Comparison of ENCODE assay signal across 8 cellular contexts in genomic region chr19:43983544-43983911, GRCh38. TPM values are rescaled to one million over a fixed set of nuclear protein-coding genes. Genes with fewer than 3 reads are reported as not detected.
DNase-seq lines count a peak whose midpoint lies in the region; ATAC-seq, FAIRE-seq and TF ChIP-seq lines count a peak whose summit lies in the region.

No MANE protein-coding gene starts in this region.

- 93% methylated on average over 2 of the region's 2 CpGs for WGBS in GM12878 (ENCODE audit: insufficient coverage, insufficient replicate concordance, low lambda C conversion rate, missing lambda C conversion rate)

- H3K36me3 ChIP-seq in CD8-positive, alpha-beta T cell (ENCODE audit: insufficient read depth, low read length) = no peaks in the 10 kb centered on the region
- H3K36me3 ChIP-seq in GM12878 (ENCODE audit: control insufficient read depth in 2 of 2, insufficient read depth in 2 of 2, low read length in 1 of 2) = no peaks in the 10 kb centered on the region

- no peak for TF ChIP-seq EP300 in GM12878 (IDR thresholded peaks at IDR 0.05; ENCODE audit: borderline replicate concordance in 1 of 2, control insufficient read depth in 1 of 2, low read depth in 2 of 2, low read length in 2 of 2)

- peak overlapping the region; percentile 21 for H3K27ac Mint-ChIP-seq in CD8-positive, alpha-beta T cell
- no peak overlapping the region for H3K27ac Mint-ChIP-seq in nephron progenitor cell

- no peak for ATAC-seq in CD8-positive, alpha-beta T cell
- peak; percentile 9 for ATAC-seq in HG02798 (IDR thresholded peaks at IDR 0.05; ENCODE audit: poor library complexity, unreplicated experiment)
- ATAC-seq in GM12878 = peak; percentile 46
- no peak for ATAC-seq in HG03139 (IDR thresholded peaks at IDR 0.05; ENCODE audit: unreplicated experiment)

- no TSS peak for BruUV-seq in GM12878 (replicated peaks; lab: Mats Ljungman, UMichigan)

- POLR2A ChIA-PET in CD8-positive, alpha-beta T cell (lab: Charles Lee) = no interaction called here
- POLR2A ChIA-PET in GM12878 (lab: Charles Lee) = interaction anchor here (1.2 to 1.3 kb wide), 2 partner anchors 18 to 20 kb away, joined by 3 to 6 read pairs; no protein-coding TSS in a partner anchor

- RAD21 ChIA-PET in GM12878 (lab: Charles Lee; ENCODE audit: unreplicated experiment) = interaction anchor here (1.6 kb wide), 1 partner anchor 33 kb away, joined by 4 read pairs; the partner anchor contains the start of gene ZNF221

- TF ChIP-seq CTCF in CD8-positive, alpha-beta T cell (IDR thresholded peaks at IDR 0.05) = no peak
- no peak for TF ChIP-seq CTCF in GM12878 (IDR thresholded peaks at IDR 0.05 in 2 of 3, conservative IDR thresholded peaks at IDR 0.05 in 1 of 3; ENCODE audit: control insufficient read depth in 2 of 3, extremely low read depth in 1 of 3, insufficient read depth in 1 of 3, low read depth in 3 of 3, low read length in 3 of 3)
- TF ChIP-seq CTCF in nephron progenitor cell (IDR thresholded peaks at IDR 0.05) = no peak

- H3K27ac ChIP-seq in CD8-positive, alpha-beta T cell (ENCODE audit: low read depth, low read length) = no peak overlapping the region
- peak overlapping the region; percentile 71 for H3K27ac ChIP-seq in GM12878 (ENCODE audit: control insufficient read depth, insufficient read depth)

- TF ChIP-seq POLR2A in GM12878 (IDR thresholded peaks at IDR 0.05; ENCODE audit: low read depth, low read length) = no peak

- peaks cover 7% of the 10 kb centered on the region for H3K79me2 ChIP-seq in GM12878 (ENCODE audit: control insufficient read depth, insufficient read depth, low read length)

- H3K9me3 ChIP-seq in CD8-positive, alpha-beta T cell (ENCODE audit: low read length) = no peaks in the 10 kb centered on the region
- H3K9me3 ChIP-seq in GM12878 (replicated peaks; ENCODE audit: control insufficient read depth, insufficient read depth, low read length) = peaks cover 2% of the 10 kb centered on the region; the same call in 2 of the 3 replicates

- peaks cover 13% of the 10 kb centered on the region for H3K36me3 Mint-ChIP-seq in CD8-positive, alpha-beta T cell
- peaks cover 40% of the 10 kb centered on the region for H3K36me3 Mint-ChIP-seq in nephron progenitor cell (ENCODE audit: low read depth)

- peak overlapping the region; percentile 92 for H3K4me3 ChIP-seq in CD8-positive, alpha-beta T cell (ENCODE audit: low read depth, low read length)
- peak overlapping the region; percentile 90 for H3K4me3 ChIP-seq in GM12878

- peak overlapping the region; percentile 80 for H3K9ac ChIP-seq in GM12878 (ENCODE audit: control insufficient read depth, insufficient read depth, low read length)

- CTCF ChIA-PET in CD8-positive, alpha-beta T cell (lab: Charles Lee) = no interaction called here
- CTCF ChIA-PET in GM12878 (lab: Yijun Ruan, JAX) = interaction anchor here (1.3 kb wide), 1 partner anchor 51 kb away, joined by 5 read pairs; no protein-coding TSS in a partner anchor

- H3K4me1 Mint-ChIP-seq in CD8-positive, alpha-beta T cell (ENCODE audit: low read depth) = peaks cover 15% of the 10 kb centered on the region
- H3K4me1 Mint-ChIP-seq in nephron progenitor cell = peaks cover 4% of the 10 kb centered on the region

- peak overlapping the region; percentile 58 for H3K4me3 Mint-ChIP-seq in CD8-positive, alpha-beta T cell
- peak overlapping the region; percentile 44 for H3K4me3 Mint-ChIP-seq in nephron progenitor cell

- in situ Hi-C loops in GM12878 (cut with MboI) = no loop called here

- peaks cover 8% of the 10 kb centered on the region for H3K9me3 Mint-ChIP-seq in CD8-positive, alpha-beta T cell
- H3K9me3 Mint-ChIP-seq in nephron progenitor cell = peaks cover 66% of the 10 kb centered on the region

- no peaks in the 10 kb centered on the region for H3K4me1 ChIP-seq in CD8-positive, alpha-beta T cell (ENCODE audit: insufficient read depth, low read length)
- H3K4me1 ChIP-seq in GM12878 (ENCODE audit: control insufficient read depth, insufficient read depth, low read length) = no peaks in the 10 kb centered on the region

- SMC1A ChIA-PET in GM12878 (lab: Charles Lee; ENCODE audit: uncharacterized antibody, unreplicated experiment) = interaction anchor here (1.1 to 1.7 kb wide), 2 partner anchors 48 to 83 kb away, joined by 3 to 6 read pairs; partner anchors contain the start of gene ZNF45

- FAIRE-seq in GM12878 (lab: Jason Lieb, UNC) = no peak

- H3K27me3 Mint-ChIP-seq in CD8-positive, alpha-beta T cell (ENCODE audit: low read depth) = no peaks in the 10 kb centered on the region
- no peaks in the 10 kb centered on the region for H3K27me3 Mint-ChIP-seq in nephron progenitor cell (ENCODE audit: low read depth, poor library complexity)

- H4K20me1 ChIP-seq in GM12878 (ENCODE audit: control insufficient read depth, insufficient read depth) = no peaks in the 10 kb centered on the region

- DNase-seq in CD8-positive, alpha-beta T cell = no peak
- DNase-seq in GM12878 (ENCODE audit: low read depth, low spot score) (no peak), nephron progenitor cell (no peak), NCI-H524 treated with DMSO at 0.1 percent for 48 hours (lab: John Stamatoyannopoulos, UW) (no peak), CD1c-positive myeloid dendritic cell (ENCODE audit: extremely low spot score) (no peak), ureter (ENCODE audit: low spot score) (no peak)

- peak overlapping the region; percentile 99 for H2AFZ ChIP-seq in GM12878 (ENCODE audit: control insufficient read depth, low read depth, low read length)

- H3K27me3 ChIP-seq in CD8-positive, alpha-beta T cell (ENCODE audit: insufficient read depth, low read length) = no peaks in the 10 kb centered on the region
- no peaks in the 10 kb centered on the region for H3K27me3 ChIP-seq in GM12878 (replicated peaks in 1 of 2; ENCODE audit: control insufficient read depth in 2 of 2, insufficient read depth in 2 of 2, low read length in 1 of 2)

- intact Hi-C loops in CD8-positive, alpha-beta T cell (cut with DNase I, micrococcal nuclease) = no loop called here
- intact Hi-C loops in GM12878 (cut with micrococcal nuclease; ENCODE audit: unreplicated experiment) = no loop called here

- TF ChIP-seq RAD21 in GM12878 (IDR thresholded peaks at IDR 0.05; ENCODE audit: insufficient read depth, low read depth, low read length) = no peak

- H3K4me2 ChIP-seq in GM12878 (ENCODE audit: control insufficient read depth, insufficient read depth) = peak overlapping the region; percentile 94; the same call in 1 of the 2 replicates

RNA-seq across cellular contexts. Expression of gene ZNF155, which starts 0.5 kb away (rescaled TPM):
- total RNA-seq in CD8-positive, alpha-beta T cell = 1 to 10 TPM; 3.4 to 3.5 TPM
- 35.4 and 44.6 TPM in 2 replicates for total RNA-seq in GM12878 (2013; cell fraction: nucleolus; rRNA removed)
- total RNA-seq in GM12878 (2014; rRNA removed) (5.7 and 7.5 TPM in 2 replicates), GM12878 (2014; rRNA removed; fragmentation: Illumina TruSeq; extraction: Trizol) (8.3 and 9.4 TPM in 2 replicates), GM12878 (2021) (5.8 and 6.2 TPM in 2 replicates), ureter (9.1 TPM)
- polyA plus RNA-seq in GM12878 (2011; ENCODE audit: low read depth) = 4.2 TPM
- polyA plus RNA-seq in GM12878 (2011; rRNA removed) (12.2 and 15.6 TPM in 2 replicates), GM12878 (2014; fragmentation: Illumina TruSeq; extraction: Trizol) (7.3 and 9.7 TPM in 2 replicates), GM12878 (2014; fragmentation: Nextera tagmentation; extraction: Ambion mirVana) (1 to 10 TPM; 2.4 to 3.4 TPM), GM12878 (2014; rRNA removed) (5.0 and 5.6 TPM in 2 replicates), GM12878 (2016; fragmentation: Nextera tagmentation; extraction: Ambion mirVana) (1 to 10 TPM; 2.8 to 3.9 TPM)
- 4.5 and 5.1 TPM in 2 replicates for polyA plus RNA-seq in GM12878 (2011; cell fraction: cytosol; rRNA removed)
- polyA plus RNA-seq in GM12878 (2011; cell fraction: nucleus; rRNA removed) = 9.2 and 11.6 TPM in 2 replicates
- polyA plus RNA-seq in GM12878 (2012) = 5.2 and 5.5 TPM in 2 replicates
- polyA minus RNA-seq in GM12878 (2011; rRNA and poly(A)+ RNA removed) = 11.2 and 13.2 TPM in 2 replicates
- polyA minus RNA-seq in GM12878 (2011; cell fraction: cytosol; rRNA and poly(A)+ RNA removed) = 2.9 and 3.9 TPM in 2 replicates
- 8.1 and 10.1 TPM in 2 replicates for polyA minus RNA-seq in GM12878 (2011; cell fraction: nucleus; rRNA and poly(A)+ RNA removed)

RNA-seq across cellular contexts. Expression of gene ZNF230, which starts 19.2 kb away (rescaled TPM):
- 1 to 10 TPM; 2.4 to 3.8 TPM for total RNA-seq in CD8-positive, alpha-beta T cell
- 24.9 and 29.1 TPM in 2 replicates for total RNA-seq in GM12878 (2013; cell fraction: nucleolus; rRNA removed)
- total RNA-seq in GM12878 (2014; rRNA removed) (2.7 and 4.0 TPM in 2 replicates), GM12878 (2014; rRNA removed; fragmentation: Illumina TruSeq; extraction: Trizol) (3.9 and 4.0 TPM in 2 replicates), GM12878 (2021) (2.3 and 4.1 TPM in 2 replicates), ureter (8.8 TPM)
- 1.5 TPM for polyA plus RNA-seq in GM12878 (2011; ENCODE audit: low read depth)
- polyA plus RNA-seq in GM12878 (2011; rRNA removed) (9.1 and 11.7 TPM in 2 replicates), GM12878 (2014; fragmentation: Illumina TruSeq; extraction: Trizol) (3.4 and 3.6 TPM in 2 replicates), GM12878 (2014; fragmentation: Nextera tagmentation; extraction: Ambion mirVana) (1 to 10 TPM; 1.8 to 2.5 TPM), GM12878 (2014; rRNA removed) (2.6 and 4.0 TPM in 2 replicates), GM12878 (2016; fragmentation: Nextera tagmentation; extraction: Ambion mirVana) (1 to 10 TPM; 3.3 to 3.9 TPM)
- 4.6 and 4.8 TPM in 2 replicates for polyA plus RNA-seq in GM12878 (2011; cell fraction: cytosol; rRNA removed)
- 4.5 and 5.9 TPM in 2 replicates for polyA plus RNA-seq in GM12878 (2011; cell fraction: nucleus; rRNA removed)
- polyA plus RNA-seq in GM12878 (2012) = 1.6 and 3.2 TPM in 2 replicates
- 12.1 and 15.7 TPM in 2 replicates for polyA minus RNA-seq in GM12878 (2011; rRNA and poly(A)+ RNA removed)
- 3.5 and 5.3 TPM in 2 replicates for polyA minus RNA-seq in GM12878 (2011; cell fraction: cytosol; rRNA and poly(A)+ RNA removed)
- polyA minus RNA-seq in GM12878 (2011; cell fraction: nucleus; rRNA and poly(A)+ RNA removed) = 9.2 and 13.1 TPM in 2 replicates

RNA-seq across cellular contexts. Expression of gene ZNF221, which starts 32.5 kb away (rescaled TPM):
- total RNA-seq in CD8-positive, alpha-beta T cell = under 1 TPM; 0.24 to 0.25 TPM
- 37.7 and 41.4 TPM in 2 replicates for total RNA-seq in GM12878 (2013; cell fraction: nucleolus; rRNA removed)
- total RNA-seq in GM12878 (2014; rRNA removed) (0.33 and 0.45 TPM in 2 replicates), GM12878 (2014; rRNA removed; fragmentation: Illumina TruSeq; extraction: Trizol) (0.72 and 0.74 TPM in 2 replicates), GM12878 (2021) (0.46 and 0.51 TPM in 2 replicates), ureter (6.8 TPM)
- 0.85 TPM for polyA plus RNA-seq in GM12878 (2011; ENCODE audit: low read depth)
- polyA plus RNA-seq in GM12878 (2011; rRNA removed) (1.7 and 2.8 TPM in 2 replicates), GM12878 (2014; fragmentation: Illumina TruSeq; extraction: Trizol) (0.29 and 0.60 TPM in 2 replicates), GM12878 (2014; fragmentation: Nextera tagmentation; extraction: Ambion mirVana) (under 1 TPM; 0.16 to 0.47 TPM), GM12878 (2014; rRNA removed) (0.17 and 0.23 TPM in 2 replicates), GM12878 (2016; fragmentation: Nextera tagmentation; extraction: Ambion mirVana) (under 1 TPM in 1 of 2 experiments, not detected in 1; 0.15 TPM)
- 0.46 and 1.0 TPM in 2 replicates for polyA plus RNA-seq in GM12878 (2011; cell fraction: cytosol; rRNA removed)
- polyA plus RNA-seq in GM12878 (2011; cell fraction: nucleus; rRNA removed) = 2.8 and 2.9 TPM in 2 replicates
- 0.45 and 0.55 TPM in 2 replicates for polyA plus RNA-seq in GM12878 (2012)
- 3.0 and 5.4 TPM in 2 replicates for polyA minus RNA-seq in GM12878 (2011; rRNA and poly(A)+ RNA removed)
- 1.0 and 2.4 TPM in 2 replicates for polyA minus RNA-seq in GM12878 (2011; cell fraction: cytosol; rRNA and poly(A)+ RNA removed)
- polyA minus RNA-seq in GM12878 (2011; cell fraction: nucleus; rRNA and poly(A)+ RNA removed) = 3.9 and 5.0 TPM in 2 replicates

RNA-seq across cellular contexts. Expression of gene ZNF222, which starts 41.7 kb away (rescaled TPM):
- 1 to 10 TPM; 7.7 TPM for total RNA-seq in CD8-positive, alpha-beta T cell
- 8.6 and 8.8 TPM in 2 replicates for total RNA-seq in GM12878 (2013; cell fraction: nucleolus; rRNA removed)
- total RNA-seq in GM12878 (2014; rRNA removed) (4.0 and 4.1 TPM in 2 replicates), GM12878 (2014; rRNA removed; fragmentation: Illumina TruSeq; extraction: Trizol) (4.6 and 5.6 TPM in 2 replicates), GM12878 (2021) (2.9 and 3.9 TPM in 2 replicates), ureter (4.9 TPM)
- 3.0 TPM for polyA plus RNA-seq in GM12878 (2011; ENCODE audit: low read depth)
- polyA plus RNA-seq in GM12878 (2011; rRNA removed) (5.9 and 8.7 TPM in 2 replicates), GM12878 (2014; fragmentation: Illumina TruSeq; extraction: Trizol) (4.4 and 7.4 TPM in 2 replicates), GM12878 (2014; fragmentation: Nextera tagmentation; extraction: Ambion mirVana) (1 to 10 TPM; 3.3 to 4.7 TPM), GM12878 (2014; rRNA removed) (3.2 and 4.6 TPM in 2 replicates), GM12878 (2016; fragmentation: Nextera tagmentation; extraction: Ambion mirVana) (1 to 10 TPM; 2.3 to 2.4 TPM)
- 2.9 and 3.2 TPM in 2 replicates for polyA plus RNA-seq in GM12878 (2011; cell fraction: cytosol; rRNA removed)
- polyA plus RNA-seq in GM12878 (2011; cell fraction: nucleus; rRNA removed) = 3.2 and 4.6 TPM in 2 replicates
- polyA plus RNA-seq in GM12878 (2012) = 3.8 and 5.9 TPM in 2 replicates
- 5.3 and 6.1 TPM in 2 replicates for polyA minus RNA-seq in GM12878 (2011; rRNA and poly(A)+ RNA removed)
- polyA minus RNA-seq in GM12878 (2011; cell fraction: cytosol; rRNA and poly(A)+ RNA removed) = 1.0 and 1.2 TPM in 2 replicates
- polyA minus RNA-seq in GM12878 (2011; cell fraction: nucleus; rRNA and poly(A)+ RNA removed) = 2.1 and 4.1 TPM in 2 replicates

RNA-seq across cellular contexts. Expression of gene ZNF45, which starts 48.4 kb away (rescaled TPM):
- total RNA-seq in CD8-positive, alpha-beta T cell = 1 to 10 TPM; 6.2 to 7.8 TPM
- 41.7 and 45.2 TPM in 2 replicates for total RNA-seq in GM12878 (2013; cell fraction: nucleolus; rRNA removed)
- total RNA-seq in GM12878 (2014; rRNA removed) = 16.6 and 18.5 TPM in 2 replicates
- 20.7 and 22.3 TPM in 2 replicates for total RNA-seq in GM12878 (2014; rRNA removed; fragmentation: Illumina TruSeq; extraction: Trizol)
- total RNA-seq in GM12878 (2021) = 15.0 and 15.6 TPM in 2 replicates
- 8.8 TPM for polyA plus RNA-seq in GM12878 (2011; ENCODE audit: low read depth)
- 22.5 and 24.5 TPM in 2 replicates for polyA plus RNA-seq in GM12878 (2011; rRNA removed)
- 17.2 and 20.7 TPM in 2 replicates for polyA plus RNA-seq in GM12878 (2011; cell fraction: cytosol; rRNA removed)
- polyA plus RNA-seq in GM12878 (2011; cell fraction: nucleus; rRNA removed) = 25.9 and 28.4 TPM in 2 replicates
- 8.5 and 10.3 TPM in 2 replicates for polyA plus RNA-seq in GM12878 (2012)
- 23.1 and 27.9 TPM in 2 replicates for polyA plus RNA-seq in GM12878 (2014; fragmentation: Illumina TruSeq; extraction: Trizol)
- polyA plus RNA-seq in GM12878 (2014; fragmentation: Nextera tagmentation; extraction: Ambion mirVana) = 1 to 10 TPM; 4.2 to 5.0 TPM
- polyA plus RNA-seq in GM12878 (2014; rRNA removed) = 12.3 and 16.7 TPM in 2 replicates
- polyA plus RNA-seq in GM12878 (2016; fragmentation: Nextera tagmentation; extraction: Ambion mirVana) = 10 to 100 TPM; 11.5 to 13.7 TPM
- polyA minus RNA-seq in GM12878 (2011; rRNA and poly(A)+ RNA removed) = 31.2 and 44.9 TPM in 2 replicates
- 6.7 and 14.5 TPM in 2 replicates for polyA minus RNA-seq in GM12878 (2011; cell fraction: cytosol; rRNA and poly(A)+ RNA removed)
- 18.5 and 20.5 TPM in 2 replicates for polyA minus RNA-seq in GM12878 (2011; cell fraction: nucleus; rRNA and poly(A)+ RNA removed)
- 15.9 TPM for total RNA-seq in ureter

Comparison
In these comparisons a context has a peak if more than half of its experiments do, and no peak if none do; other contexts are left out.
1. ATAC-seq: peak in HG02798 (single experiment) and GM12878 (single experiment); none in CD8-positive, alpha-beta T cell (single experiment) and HG03139 (single experiment).